Comparison of ENCODE assay signal across 11 cellular contexts in the genomic region with DNA sequence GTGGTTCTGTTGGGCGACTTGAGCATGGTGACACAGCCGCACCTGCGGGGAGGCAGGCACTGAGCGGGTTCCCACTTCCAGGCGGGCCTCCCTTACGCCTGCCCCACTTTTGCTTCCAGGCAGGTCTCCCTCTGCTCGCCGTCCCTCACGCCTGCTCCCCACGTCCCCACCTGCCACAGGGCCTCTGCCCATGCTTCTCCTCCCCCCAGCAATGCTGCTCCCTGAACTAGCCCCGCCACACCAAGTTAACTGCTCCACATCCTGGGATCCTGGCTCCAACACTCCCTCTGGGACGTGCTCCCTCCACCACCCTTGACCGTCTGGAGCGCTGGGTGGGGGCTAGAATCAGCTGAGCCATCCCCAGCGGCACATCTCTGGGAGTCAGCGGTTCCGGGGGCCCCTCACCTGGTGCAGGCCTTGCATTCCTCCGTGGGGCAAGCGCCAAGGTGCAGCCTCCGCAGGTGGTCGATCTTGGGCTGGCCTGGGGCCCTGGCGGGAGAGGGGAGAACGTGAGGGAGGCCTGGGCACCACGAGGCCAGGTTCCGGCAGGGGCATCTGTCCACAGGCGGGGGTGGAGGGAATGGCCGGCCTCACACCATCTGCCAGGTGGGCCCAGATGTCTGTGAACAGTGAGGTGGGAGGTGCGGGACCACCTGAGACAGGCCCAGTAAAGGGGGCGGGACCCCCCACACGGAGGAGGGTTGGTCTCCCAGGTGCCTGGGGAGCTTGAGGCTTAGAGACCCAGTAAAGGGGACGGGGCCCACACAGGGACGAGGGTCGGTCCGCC. TPM values are rescaled to one million over a fixed set of nuclear protein-coding genes. Genes with fewer than 3 reads are reported as not detected.
A peak's percentile ranks its signal among the peaks of the same experiment; 100 is the strongest.
DNase-seq lines count a peak whose midpoint lies in the region; TF ChIP-seq lines count a peak whose summit lies in the region.
"Had no signal": no experiment of that assay in that cellular context is flagged by ENCODE, and none has a peak within 500 bp of the region (broad histone marks: within the 10 kb centered on the region; RNA-seq: fewer than 3 reads in every experiment).

No MANE protein-coding gene starts in this region.

- H3K9me3 ChIP-seq in NT2/D1 (ENCODE audit: insufficient read depth, low read length), result no peaks in the 10 kb centered on the region
- no peaks in the 10 kb centered on the region for H3K9me3 ChIP-seq in fibroblast of lung (ENCODE audit: control insufficient read depth, insufficient read depth, low read depth, low read length)
- H3K9me3 ChIP-seq in stomach, result no peaks in the 10 kb centered on the region

- H3K9ac ChIP-seq in NT2/D1 (ENCODE audit: insufficient read length, low read depth), result peak overlapping the region; percentile 59
- peak overlapping the region; percentile 31 for H3K9ac ChIP-seq in fibroblast of lung (ENCODE audit: insufficient read depth, low read length)

- H3K4me1 ChIP-seq in NT2/D1 (ENCODE audit: insufficient read depth, insufficient read length), result peaks cover 33% of the 10 kb centered on the region
- peaks cover 11% of the 10 kb centered on the region for H3K4me1 ChIP-seq in fibroblast of lung (ENCODE audit: control insufficient read depth, extremely low read depth, insufficient read depth, low read length)
- peaks cover 17 to 58% (median 36%) of the 10 kb centered on the region in 4 donors for H3K4me1 ChIP-seq in stomach

- TF ChIP-seq EP300 in stomach (IDR thresholded peaks at IDR 0.05), result no peak

- intact Hi-C loops in stomach (cut with DNase I; ENCODE audit: low total_unique reads), result loop anchor here (5.0 kb wide), 1 partner anchor 49 kb away; a partner anchor contains a TSS
- intact Hi-C loops in posterior cingulate gyrus (cut with DNase I), result no loop called here

- H3K4me2 ChIP-seq in fibroblast of lung (ENCODE audit: extremely low read depth, insufficient read depth, low read length), result no peak overlapping the region

- no peak overlapping the region for H2AFZ ChIP-seq in fibroblast of lung (ENCODE audit: low read length)

- no peak for TF ChIP-seq POLR2A in stomach (IDR thresholded peaks at IDR 0.05)

- WGBS in stomach, 5 donors, result 85 to 94% (median 92%) methylated on average over 29 to 34 of the region's 34 CpGs

- no peak for DNase-seq in NT2/D1 (ENCODE audit: low read depth, low spot score)
- no peak for DNase-seq in fibroblast of lung (ENCODE audit: low read depth in 2 of 2)
- no peak for DNase-seq in stomach
- no peak for DNase-seq in GM20000 (ENCODE audit: low spot score)
- DNase-seq in NCI-H2227 treated with DMSO at 0.1 percent for 48 hours (lab: John Stamatoyannopoulos, UW), result no peak
- no peak for DNase-seq in posterior cingulate gyrus
- DNase-seq: activated CD8-positive, alpha-beta memory T cell treated with anti-CD3 and anti-CD28 coated beads for 24 hours; effector CD4-positive, alpha-beta T cell; naive B cell; NCI-H187 treated with DMSO at 0.1 percent for 48 hours; T-helper 9 cell had no signal

- no peaks in the 10 kb centered on the region for H3K79me2 ChIP-seq in fibroblast of lung (ENCODE audit: control insufficient read depth, insufficient read depth, low read length)

- H3K27me3 ChIP-seq in NT2/D1 (ENCODE audit: insufficient read depth, insufficient read length), result no peaks in the 10 kb centered on the region
- no peaks in the 10 kb centered on the region for H3K27me3 ChIP-seq in fibroblast of lung (ENCODE audit: control insufficient read depth, insufficient read depth, low read length)
- no peaks in the 10 kb centered on the region for H3K27me3 ChIP-seq in stomach

- no peaks in the 10 kb centered on the region for H4K20me1 ChIP-seq in fibroblast of lung (ENCODE audit: control insufficient read depth, extremely low read depth, insufficient read depth, low read length)

- H3K4me3 ChIP-seq in NT2/D1 (ENCODE audit: insufficient read length, low read depth), result no peak overlapping the region
- no peak overlapping the region for H3K4me3 ChIP-seq in fibroblast of lung (replicated peaks in 1 of 4; ENCODE audit: control extremely low read depth in 1 of 4, insufficient read depth in 1 of 4, low read depth in 3 of 4, low read length in 4 of 4)
- H3K4me3 ChIP-seq in stomach, result no peak overlapping the region

- H3K27ac ChIP-seq in fibroblast of lung (ENCODE audit: insufficient read depth, low read length), result peak overlapping the region; percentile 82
- H3K27ac ChIP-seq in stomach, result peak overlapping the region; percentile 58 to 90 (median 84)

- H3K36me3 ChIP-seq in NT2/D1 (ENCODE audit: insufficient read depth, insufficient read length, low read length) (peaks cover 40% of the 10 kb centered on the region), fibroblast of lung (ENCODE audit: control insufficient read depth, insufficient read depth, low read length) (peaks cover 15% of the 10 kb centered on the region), stomach (peaks cover 16 to 58% (median 50%) of the 10 kb centered on the region in 4 donors)

- no peak for TF ChIP-seq CTCF in fibroblast of lung (conservative IDR thresholded peaks at IDR 0.05 in 1 of 2, IDR thresholded peaks at IDR 0.05 in 1 of 2; ENCODE audit: low read depth in 1 of 2, low read length in 2 of 2)
- TF ChIP-seq CTCF in stomach (IDR thresholded peaks at IDR 0.05), result no peak
- TF ChIP-seq CTCF in GM20000 (IDR thresholded peaks at IDR 0.05; ENCODE audit: extremely low read depth, missing control alignments), result no peak

RNA-seq across cellular contexts. Expression of a gene that starts 9.2 kb away (rescaled TPM):
- total RNA-seq in fibroblast of lung (18.8 and 206 TPM in 2 replicates), stomach (1,000 to 10,000 TPM in 1 of 5 donors, 100 to 1,000 TPM in 3, 10 to 100 TPM in 1; 36.6 to 1,275 (median 118) TPM)
- polyA plus RNA-seq in fibroblast of lung (1.00 and 3.3 TPM in 2 replicates), stomach (100 to 1,000 TPM in 2 of 3 donors, 10 to 100 TPM in 1; 48.7 to 204 (median 140) TPM)
- polyA plus RNA-seq in fibroblast of lung (2012), result 3.2 and 13.7 TPM in 2 replicates
- polyA minus RNA-seq in fibroblast of lung (ENCODE audit: low replicate concordance), result 0.59 and 0.78 TPM in 2 replicates

RNA-seq across cellular contexts. Expression of a gene that starts 16.5 kb away (rescaled TPM):
- total RNA-seq in fibroblast of lung, result 0.51 and 0.66 TPM in 2 replicates
- polyA plus RNA-seq in fibroblast of lung, result 0.07 and 0.48 TPM in 2 replicates
- polyA plus RNA-seq in fibroblast of lung (2012), result 0.25 and 0.78 TPM in 2 replicates
- polyA minus RNA-seq in fibroblast of lung (ENCODE audit: low replicate concordance), result not detected in 2 replicates
- 10 to 100 TPM in 1 of 5 donors, 1 to 10 TPM in 1, not detected in 3; 2.9 to 10.5 TPM for total RNA-seq in stomach
- 1 to 10 TPM in 2 of 3 donors, not detected in 1; 1.1 to 3.4 TPM for polyA plus RNA-seq in stomach

RNA-seq across cellular contexts. Expression of a gene that starts 24.3 kb away (rescaled TPM):
- total RNA-seq in fibroblast of lung, result 24.4 and 35.0 TPM in 2 replicates
- 19.3 and 26.2 TPM in 2 replicates for polyA plus RNA-seq in fibroblast of lung
- polyA plus RNA-seq in fibroblast of lung (2012), result 45.7 and 61.2 TPM in 2 replicates
- polyA minus RNA-seq in fibroblast of lung (ENCODE audit: low replicate concordance), result 39.8 and 51.4 TPM in 2 replicates
- total RNA-seq in stomach, result 100 to 1,000 TPM in 2 of 5 donors, 10 to 100 TPM in 3; 16.7 to 126 (median 82.1) TPM
- polyA plus RNA-seq in stomach, result 10 to 100 TPM; 49.0 to 74.0 (median 54.7) TPM

RNA-seq across cellular contexts. Expression of a gene that starts 24.6 kb away (rescaled TPM):
- not detected in 2 replicates for total RNA-seq in fibroblast of lung
- polyA plus RNA-seq in fibroblast of lung, result not detected in 2 replicates
- not detected in 2 replicates for polyA plus RNA-seq in fibroblast of lung (2012)
- not detected in 2 replicates for polyA minus RNA-seq in fibroblast of lung (ENCODE audit: low replicate concordance)
- total RNA-seq in stomach, result not detected
- not detected for polyA plus RNA-seq in stomach

RNA-seq across cellular contexts. Expression of a gene that starts 27.9 kb away (rescaled TPM):
- total RNA-seq in fibroblast of lung, result not detected in 2 replicates
- polyA plus RNA-seq in fibroblast of lung, result not detected in 2 replicates
- polyA plus RNA-seq in fibroblast of lung (2012), result not detected in 2 replicates
- not detected in 2 replicates for polyA minus RNA-seq in fibroblast of lung (ENCODE audit: low replicate concordance)
- 1 to 10 TPM in 1 of 5 donors, not detected in 4; 2.6 TPM for total RNA-seq in stomach
- under 1 TPM in 1 of 3 donors, not detected in 2; 0.15 TPM for polyA plus RNA-seq in stomach
